ENCODE assay signal across 8 cellular contexts in genomic region chr17:75571197-75571884, GRCh38. TPM values are rescaled to one million over a fixed set of nuclear protein-coding genes. Genes with fewer than 3 reads are reported as not detected.
DNase-seq lines count a peak whose midpoint lies in the region; ATAC-seq and TF ChIP-seq lines count a peak whose summit lies in the region.

No MANE protein-coding gene starts in this region.

- no peaks in the 10 kb centered on the region for H3K9me3 Mint-ChIP-seq in dendritic cell treated with granulocyte-macrophage colony-stimulating factor and Interleukin-4, amounts not matched to agents 40 ng/mL and 50 ng/mL, for 4 days

- H3K4me3 ChIP-seq in gastrocnemius medialis = no peak overlapping the region

- no peaks in the 10 kb centered on the region for H3K9me3 ChIP-seq in gastrocnemius medialis

- peaks cover 32% of the 10 kb centered on the region for H3K4me1 Mint-ChIP-seq in dendritic cell treated with granulocyte-macrophage colony-stimulating factor and Interleukin-4, amounts not matched to agents 40 ng/mL and 50 ng/mL, for 4 days (ENCODE audit: low read depth)

- TF ChIP-seq POLR2A in gastrocnemius medialis (IDR thresholded peaks at IDR 0.05) = no peak

- TF ChIP-seq CTCF in gastrocnemius medialis (IDR thresholded peaks at IDR 0.05 in 4 of 5, conservative IDR thresholded peaks at IDR 0.05 in 1 of 5) = no peak

- no peak overlapping the region for H3K4me3 Mint-ChIP-seq in dendritic cell treated with granulocyte-macrophage colony-stimulating factor and Interleukin-4, amounts not matched to agents 40 ng/mL and 50 ng/mL, for 4 days

- intact Hi-C loops in dendritic cell treated with granulocyte-macrophage colony-stimulating factor and Interleukin-4, amounts not matched to agents 40 ng/mL and 50 ng/mL, for 4 days (cut with micrococcal nuclease) = no loop called here
- intact Hi-C loops in gastrocnemius medialis (cut with DNase I; ENCODE audit: low total_unique reads) = no loop called here

- no peaks in the 10 kb centered on the region for H3K4me1 ChIP-seq in gastrocnemius medialis

- ATAC-seq in GM18858 (IDR thresholded peaks at IDR 0.05; ENCODE audit: unreplicated experiment) (peak; percentile 65), gastrocnemius medialis (peak; percentile 33 to 47)

- in situ Hi-C loops in gastrocnemius medialis (cut with MboI; ENCODE audit: low sequenced_read_pairs in 4 of 4) = no loop called here

- DNase-seq in MV-4-11 (lab: John Stamatoyannopoulos, UW) = peak; percentile 98
- DNase-seq in gastrocnemius medialis = no peak
- no peak for DNase-seq in D341Med (ENCODE audit: low spot score)
- no peak for DNase-seq in NCI-H226
- no peak for DNase-seq in NCI-H345 treated with DMSO at 0.1 percent for 48 hours (lab: John Stamatoyannopoulos, UW; ENCODE audit: unreplicated experiment)
- DNase-seq in NCI-H2081 treated with DMSO at 0.1 percent for 48 hours (lab: John Stamatoyannopoulos, UW) = no peak

- no peak overlapping the region for H3K27ac ChIP-seq in gastrocnemius medialis

- H3K36me3 Mint-ChIP-seq in dendritic cell treated with granulocyte-macrophage colony-stimulating factor and Interleukin-4, amounts not matched to agents 40 ng/mL and 50 ng/mL, for 4 days (ENCODE audit: low read depth) = no peaks in the 10 kb centered on the region

- peak overlapping the region; percentile 97 for H3K27ac Mint-ChIP-seq in dendritic cell treated with granulocyte-macrophage colony-stimulating factor and Interleukin-4, amounts not matched to agents 40 ng/mL and 50 ng/mL, for 4 days

- H3K36me3 ChIP-seq in gastrocnemius medialis = no peaks in the 10 kb centered on the region

- no peaks in the 10 kb centered on the region for H3K27me3 Mint-ChIP-seq in dendritic cell treated with granulocyte-macrophage colony-stimulating factor and Interleukin-4, amounts not matched to agents 40 ng/mL and 50 ng/mL, for 4 days

- H3K27me3 ChIP-seq in gastrocnemius medialis = no peaks in the 10 kb centered on the region

RNA-seq across cellular contexts. Expression of gene MYO15B, which starts 16.3 kb away (rescaled TPM):
- total RNA-seq in gastrocnemius medialis = 10 to 100 TPM in 2 of 4 donors, 1 to 10 TPM in 2; 4.5 to 34.6 (median 14.3) TPM

RNA-seq across cellular contexts. Expression of gene LLGL2, which starts 45.8 kb away (rescaled TPM):
- 1 to 10 TPM in 3 of 4 donors, under 1 TPM in 1; 0.78 to 7.1 (median 1.4) TPM for total RNA-seq in gastrocnemius medialis

RNA-seq across cellular contexts. Expression of gene TSEN54, which starts 55.0 kb away (rescaled TPM):
- 10 to 100 TPM; 15.4 to 31.2 (median 17.8) TPM for total RNA-seq in gastrocnemius medialis

RNA-seq across cellular contexts. Expression of gene CASKIN2, which starts 56.0 kb away (rescaled TPM):
- total RNA-seq in gastrocnemius medialis = 10 to 100 TPM; 11.3 to 24.1 (median 16.8) TPM
